21 cellular contexts compared by ENCODE assay signal in the genomic region with DNA sequence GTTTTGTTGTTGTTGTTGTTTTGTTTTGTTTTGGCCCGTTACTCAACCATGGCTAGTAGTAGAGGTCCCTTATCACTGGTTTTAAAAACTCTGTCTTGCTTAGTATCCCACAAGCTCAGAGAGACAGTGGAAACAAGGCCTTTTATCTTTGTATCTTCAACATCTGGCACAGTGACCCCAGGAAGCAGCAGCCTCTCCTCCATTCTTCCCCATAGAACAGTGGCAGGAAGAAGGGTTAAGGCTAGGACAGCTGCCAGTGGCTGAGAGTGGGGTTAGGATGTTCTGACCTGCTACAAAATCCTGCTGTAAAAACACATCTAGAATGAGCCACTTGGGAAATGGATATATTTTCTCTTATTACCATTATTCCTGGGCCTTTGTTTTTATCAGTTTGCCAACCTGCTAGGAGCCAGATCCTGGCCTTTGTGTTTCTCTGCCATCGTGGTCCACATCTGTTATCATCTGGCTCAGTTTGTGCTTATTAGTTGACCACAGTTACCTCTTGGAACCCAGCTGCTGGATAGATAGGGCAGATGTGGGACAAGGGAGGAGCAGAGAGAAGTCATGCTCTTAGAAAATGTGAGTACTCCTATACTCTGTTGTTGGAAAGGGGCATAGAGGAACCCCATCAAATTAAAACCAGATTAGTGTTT.
"Had no signal": no experiment of that assay in that cellular context is flagged by ENCODE, and none has a peak within 500 bp of the region (broad histone marks: within the 10 kb centered on the region; RNA-seq: fewer than 3 reads in every experiment).

No MANE protein-coding gene starts in this region.

- H3K9me3 Mint-ChIP-seq: activated T-cell treated with anti-CD3 and anti-CD28 coated beads, Interleukin-2, amount 50 U/mL, for 24 hours; activated T-helper 17 cell treated with anti-CD3 and anti-CD28 coated beads, Interleukin-2, amount 50 U/mL, for 72 hours; natural killer cell; stimulated activated naive CD8-positive, alpha-beta T cell treated with anti-CD3 and anti-CD28 coated beads, Interleukin-15, Interleukin-2, amounts not matched to agents 100 ng/mL and 50 ng/mL, for 24 hours had no signal

- H3K4me3 Mint-ChIP-seq: activated T-cell treated with anti-CD3 and anti-CD28 coated beads, Interleukin-2, amount 50 U/mL, for 24 hours; activated T-helper 17 cell treated with anti-CD3 and anti-CD28 coated beads, Interleukin-2, amount 50 U/mL, for 72 hours; dendritic cell treated with granulocyte-macrophage colony-stimulating factor and Interleukin-4, amounts not matched to agents 40 ng/mL and 50 ng/mL, for 4 days; natural killer cell; stimulated activated naive CD8-positive, alpha-beta T cell treated with anti-CD3 and anti-CD28 coated beads, Interleukin-15, Interleukin-2, amounts not matched to agents 100 ng/mL and 50 ng/mL, for 24 hours; WTC11 had no signal

- H3K4me1 Mint-ChIP-seq: activated T-helper 17 cell treated with anti-CD3 and anti-CD28 coated beads, Interleukin-2, amount 50 U/mL, for 72 hours; natural killer cell had no signal

- ATAC-seq: activated naive CD4-positive, alpha-beta T cell treated with anti-CD3 and anti-CD28 coated beads, Interleukin-2, amount 50 U/mL, for 72 hours; activated T-helper 17 cell treated with anti-CD3 and anti-CD28 coated beads, Interleukin-2, amount 50 U/mL, for 72 hours; left lung; natural killer cell; upper lobe of right lung; WTC11 had no signal

- H3K27ac Mint-ChIP-seq: activated naive CD4-positive, alpha-beta T cell treated with anti-CD3 and anti-CD28 coated beads, Interleukin-2, amount 50 U/mL, for 72 hours; activated T-cell treated with anti-CD3 and anti-CD28 coated beads, Interleukin-2, amount 50 U/mL, for 24 hours; activated T-helper 17 cell treated with anti-CD3 and anti-CD28 coated beads, Interleukin-2, amount 50 U/mL, for 72 hours; dendritic cell treated with granulocyte-macrophage colony-stimulating factor and Interleukin-4, amounts not matched to agents 40 ng/mL and 50 ng/mL, for 4 days; natural killer cell; stimulated activated naive CD8-positive, alpha-beta T cell treated with anti-CD3 and anti-CD28 coated beads, Interleukin-15, Interleukin-2, amounts not matched to agents 100 ng/mL and 50 ng/mL, for 24 hours; WTC11 had no signal

- H3K27me3 Mint-ChIP-seq: dendritic cell treated with granulocyte-macrophage colony-stimulating factor and Interleukin-4, amounts not matched to agents 40 ng/mL and 50 ng/mL, for 4 days had no signal

- H3K36me3 Mint-ChIP-seq: activated naive CD4-positive, alpha-beta T cell treated with anti-CD3 and anti-CD28 coated beads, Interleukin-2, amount 50 U/mL, for 72 hours; natural killer cell had no signal

- DNase-seq: activated CD8-positive, alpha-beta memory T cell treated with anti-CD3 and anti-CD28 coated beads for 24 hours; activated CD8-positive, alpha-beta memory T cell treated with anti-CD3 and anti-CD28 coated beads, Interleukin-2, amount 50 U/mL, for 4 hours; activated T-cell treated with anti-CD3 and anti-CD28 coated beads, Interleukin-2, amount 50 U/mL, for 24 hours; aorta; brain microvascular endothelial cell; effector CD8-positive, alpha-beta T cell; glutamatergic neuron; kidney glomerular epithelial cell; left lung; natural killer cell; ovary; spleen; stimulated activated CD4-positive, alpha-beta T cell treated with anti-CD3 and anti-CD28 coated beads, Interleukin-4, amount 100 ng/mL, for 1 hour; substantia nigra; thyroid gland; upper lobe of right lung had no signal
